28 cellular contexts compared by ENCODE assay signal in the genomic region with DNA sequence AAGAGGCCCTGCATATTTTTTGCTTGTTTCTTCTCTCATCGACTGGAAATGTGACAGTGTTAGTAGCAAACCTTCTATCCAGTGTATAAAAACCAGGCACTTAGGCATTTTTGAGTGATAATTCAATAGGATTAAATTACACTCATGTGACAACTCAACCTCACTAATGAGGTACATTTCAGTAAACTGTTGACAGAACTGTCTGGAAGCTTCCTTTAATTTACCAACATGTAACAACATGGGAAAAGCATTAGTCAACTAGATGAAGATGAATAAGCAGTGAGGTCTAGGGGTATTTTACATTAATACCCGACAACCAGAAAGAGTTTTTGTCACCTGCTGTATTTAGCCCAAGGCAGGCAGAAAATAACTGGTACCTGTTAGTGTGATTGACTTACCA.
"Had no signal": no experiment of that assay in that cellular context is flagged by ENCODE, and none has a peak within 500 bp of the region (broad histone marks: within the 10 kb centered on the region; RNA-seq: fewer than 3 reads in every experiment).

No MANE protein-coding gene starts in this region.

- H3K36me3 Mint-ChIP-seq: activated CD8-positive, alpha-beta memory T cell treated with anti-CD3 and anti-CD28 coated beads, Interleukin-2, amount 10 ng/mL, durations not matched to agents 7 days and 5 days; activated naive CD4-positive, alpha-beta T cell treated with anti-CD3 and anti-CD28 coated beads, Interleukin-2, amount 50 U/mL, for 24 hours; brain; natural killer cell had no signal

- H3K4me1 ChIP-seq: prostate gland, spleen, testis, vagina had no signal

- H3K27ac ChIP-seq: hepatocyte, neutrophil, ovary, prostate gland, spleen, testis, vagina, WERI-Rb-1 had no signal

- FAIRE-seq: frontal cortex had no signal

- H3K27ac Mint-ChIP-seq: activated CD4-positive, alpha-beta T cell treated with anti-CD3 and anti-CD28 coated beads, Interleukin-2, amount 10 ng/mL, durations not matched to agents 7 days and 5 days; activated CD8-positive, alpha-beta memory T cell treated with anti-CD3 and anti-CD28 coated beads, Interleukin-2, amount 10 ng/mL, durations not matched to agents 7 days and 5 days; activated CD8-positive, alpha-beta T cell treated with anti-CD3 and anti-CD28 coated beads for 36 hours; activated naive CD4-positive, alpha-beta T cell treated with anti-CD3 and anti-CD28 coated beads, Interleukin-2, amount 50 U/mL, for 24 hours; activated T-helper 1 cell treated with anti-CD3 and anti-CD28 coated beads, Interleukin-12 subunit alpha, Interleukin-12 subunit beta, Interleukin-2, Interleukin-4 antibody, amounts not matched to agents 30 ng/mL and 10 ng/mL and 1 ng/mL, durations not matched to agents 14 hours and 24 hours and 36 hours; brain; dendritic cell treated with granulocyte-macrophage colony-stimulating factor and Interleukin-4, amounts not matched to agents 40 ng/mL and 50 ng/mL, for 4 days; natural killer cell had no signal

- H3K9me3 ChIP-seq: neutrophil, ovary, prostate gland, spleen, testis, vagina had no signal

- H3K4me3 Mint-ChIP-seq: activated CD4-positive, alpha-beta T cell treated with anti-CD3 and anti-CD28 coated beads, Interleukin-2, amount 10 ng/mL, durations not matched to agents 7 days and 5 days; activated CD8-positive, alpha-beta memory T cell treated with anti-CD3 and anti-CD28 coated beads, Interleukin-2, amount 10 ng/mL, durations not matched to agents 7 days and 5 days; activated CD8-positive, alpha-beta T cell treated with anti-CD3 and anti-CD28 coated beads for 36 hours; activated naive CD4-positive, alpha-beta T cell treated with anti-CD3 and anti-CD28 coated beads, Interleukin-2, amount 50 U/mL, for 24 hours; activated T-helper 1 cell treated with anti-CD3 and anti-CD28 coated beads, Interleukin-12 subunit alpha, Interleukin-12 subunit beta, Interleukin-2, Interleukin-4 antibody, amounts not matched to agents 30 ng/mL and 10 ng/mL and 1 ng/mL, durations not matched to agents 14 hours and 24 hours and 36 hours; brain; dendritic cell treated with granulocyte-macrophage colony-stimulating factor and Interleukin-4, amounts not matched to agents 40 ng/mL and 50 ng/mL, for 4 days; natural killer cell had no signal

- H3K9me3 Mint-ChIP-seq: activated CD4-positive, alpha-beta T cell treated with anti-CD3 and anti-CD28 coated beads, Interleukin-2, amount 10 ng/mL, durations not matched to agents 7 days and 5 days; activated CD8-positive, alpha-beta T cell treated with anti-CD3 and anti-CD28 coated beads for 36 hours; activated naive CD4-positive, alpha-beta T cell treated with anti-CD3 and anti-CD28 coated beads, Interleukin-2, amount 50 U/mL, for 24 hours; activated T-helper 1 cell treated with anti-CD3 and anti-CD28 coated beads, Interleukin-12 subunit alpha, Interleukin-12 subunit beta, Interleukin-2, Interleukin-4 antibody, amounts not matched to agents 30 ng/mL and 10 ng/mL and 1 ng/mL, durations not matched to agents 14 hours and 24 hours and 36 hours; brain; dendritic cell treated with granulocyte-macrophage colony-stimulating factor and Interleukin-4, amounts not matched to agents 40 ng/mL and 50 ng/mL, for 4 days; natural killer cell had no signal

- DNase-seq: activated CD4-positive, alpha-beta T cell treated with anti-CD3 and anti-CD28 coated beads, Interleukin-2, amount 10 ng/mL, durations not matched to agents 7 days and 5 days; activated CD4-positive, CD25-positive, alpha-beta regulatory T cell treated with anti-CD3 and anti-CD28 coated beads, Interleukin-2, amount 50 U/mL, for 72 hours; activated CD8-positive, alpha-beta memory T cell treated with anti-CD3 and anti-CD28 coated beads, Interleukin-2, amount 10 ng/mL, durations not matched to agents 7 days and 5 days; activated CD8-positive, alpha-beta T cell treated with anti-CD3 and anti-CD28 coated beads for 36 hours; activated gamma-delta T cell; activated T-cell treated with anti-CD3 and anti-CD28 coated beads for 4 hours; anterior cingulate cortex; caudate nucleus; effector CD4-positive, alpha-beta T cell; glutamatergic neuron; midbrain; natural killer cell; ovary; spleen; stimulated activated CD4-positive, alpha-beta T cell treated with anti-CD3 and anti-CD28 coated beads, Interleukin-4, amount 100 ng/mL, for 1 hour; stimulated activated naive CD4-positive, alpha-beta T cell; testis; trophoblast cell; WERI-Rb-1 had no signal

- H3K27me3 ChIP-seq: hepatocyte, ovary, testis, vagina had no signal

- H3K4me1 Mint-ChIP-seq: activated CD4-positive, alpha-beta T cell treated with anti-CD3 and anti-CD28 coated beads, Interleukin-2, amount 10 ng/mL, durations not matched to agents 7 days and 5 days; activated CD8-positive, alpha-beta memory T cell treated with anti-CD3 and anti-CD28 coated beads, Interleukin-2, amount 10 ng/mL, durations not matched to agents 7 days and 5 days; activated naive CD4-positive, alpha-beta T cell treated with anti-CD3 and anti-CD28 coated beads, Interleukin-2, amount 50 U/mL, for 24 hours; natural killer cell had no signal

- H3K4me3 ChIP-seq: hepatocyte, ovary, prostate gland, spleen, testis, vagina had no signal

- H3K36me3 ChIP-seq: neutrophil, ovary, prostate gland, spleen, vagina, WERI-Rb-1 had no signal

- H3K27me3 Mint-ChIP-seq: dendritic cell treated with granulocyte-macrophage colony-stimulating factor and Interleukin-4, amounts not matched to agents 40 ng/mL and 50 ng/mL, for 4 days had no signal
